1 cellular context compared by ENCODE assay signal in genomic region chr6:19804362-19805145, GRCh38.
TF ChIP-seq lines count a peak whose summit lies in the region.

No MANE protein-coding gene starts in this region.

TF ChIP-seq in HEK293, 187 proteins besides CTCF, POLR2A, EP300 and RAD21 (continued from another document and continues in another):
- peak; percentile 81 for TF ChIP-seq ZBTB44 (tag by site-specific recombination; IDR thresholded peaks at IDR 0.05)
- TF ChIP-seq KLF10 (tag by site-specific recombination; IDR thresholded peaks at IDR 0.05) = peak; percentile 85
- TF ChIP-seq REPIN1 (tag by site-specific recombination; IDR thresholded peaks at IDR 0.05; ENCODE audit: low read depth) = no peak
- TF ChIP-seq ZNF791 (tag by site-specific recombination; IDR thresholded peaks at IDR 0.05) = no peak
- no peak; the same call in 1 of the 2 replicates for TF ChIP-seq ZNF394 (tag by site-specific recombination; IDR thresholded peaks at IDR 0.05; ENCODE audit: borderline replicate concordance)
- no peak for TF ChIP-seq ZNF214 (tag by site-specific recombination; IDR thresholded peaks at IDR 0.05; ENCODE audit: borderline replicate concordance)
- TF ChIP-seq ZSCAN4 (tag by site-specific recombination; IDR thresholded peaks at IDR 0.05) = no peak
- no peak for TF ChIP-seq ZSCAN23 (tag by site-specific recombination; IDR thresholded peaks at IDR 0.05)
- TF ChIP-seq ZNF560 (tag by site-specific recombination; IDR thresholded peaks at IDR 0.05; ENCODE audit: borderline replicate concordance) = no peak
- no peak for TF ChIP-seq ZNF239 (tag by site-specific recombination; IDR thresholded peaks at IDR 0.05)
- TF ChIP-seq ZFHX2 (tag by site-specific recombination; conservative IDR thresholded peaks at IDR 0.05) = peak; percentile 85
- TF ChIP-seq ZNF404 (tag by site-specific recombination; IDR thresholded peaks at IDR 0.05) = no peak
- TF ChIP-seq ZNF658 (tag by site-specific recombination; IDR thresholded peaks at IDR 0.05) = no peak
- TF ChIP-seq ZNF521 (tag by site-specific recombination; IDR thresholded peaks at IDR 0.05) = no peak
- TF ChIP-seq ZNF639 (tag by site-specific recombination; IDR thresholded peaks at IDR 0.05) = no peak
- peak; percentile 72 for TF ChIP-seq ZNF843 (tag by site-specific recombination; IDR thresholded peaks at IDR 0.05)
- TF ChIP-seq HIC1 (tag by site-specific recombination; IDR thresholded peaks at IDR 0.05) = peak; percentile 70; the same call in 1 of the 2 replicates
- no peak for TF ChIP-seq ZNF138 (tag by site-specific recombination; IDR thresholded peaks at IDR 0.05; ENCODE audit: borderline replicate concordance)
- no peak for TF ChIP-seq ZNF776 (tag by site-specific recombination; IDR thresholded peaks at IDR 0.05; ENCODE audit: borderline replicate concordance)
- no peak for TF ChIP-seq ZNF514 (tag by site-specific recombination; IDR thresholded peaks at IDR 0.05)
- TF ChIP-seq ZNF768 (tag by site-specific recombination; IDR thresholded peaks at IDR 0.05) = no peak
- TF ChIP-seq ZNF184 (tag by site-specific recombination; IDR thresholded peaks at IDR 0.05) = no peak
- TF ChIP-seq TSHZ1 (tag by site-specific recombination; IDR thresholded peaks at IDR 0.05; ENCODE audit: borderline replicate concordance) = peak; percentile 62; the same call in 1 of the 2 replicates
- TF ChIP-seq ZNF704 (tag by site-specific recombination; IDR thresholded peaks at IDR 0.05) = no peak
- TF ChIP-seq ZNF175 (tag by site-specific recombination; IDR thresholded peaks at IDR 0.05) = no peak
- TF ChIP-seq ZNF600 (tag by site-specific recombination; IDR thresholded peaks at IDR 0.05) = peak; percentile 79; the same call in 1 of the 2 replicates
- no peak for TF ChIP-seq ZNF19 (tag by site-specific recombination; IDR thresholded peaks at IDR 0.05; ENCODE audit: low read depth)
- no peak for TF ChIP-seq ZNF621 (tag by site-specific recombination; IDR thresholded peaks at IDR 0.05)
- TF ChIP-seq ZFP41 (tag by site-specific recombination; IDR thresholded peaks at IDR 0.05; ENCODE audit: borderline replicate concordance) = no peak
- TF ChIP-seq ZBTB7A (tag by site-specific recombination; IDR thresholded peaks at IDR 0.05; ENCODE audit: low read depth) = no peak
- no peak for TF ChIP-seq ZNF157 (tag by site-specific recombination; IDR thresholded peaks at IDR 0.05)
- TF ChIP-seq PRDM2 (tag by site-specific recombination; IDR thresholded peaks at IDR 0.05; ENCODE audit: borderline replicate concordance) = no peak
- TF ChIP-seq ZNF624 (tag by site-specific recombination; IDR thresholded peaks at IDR 0.05) = no peak
- no peak for TF ChIP-seq ZNF830 (tag by site-specific recombination; IDR thresholded peaks at IDR 0.05; ENCODE audit: low read depth)
- TF ChIP-seq ZNF549 (tag by site-specific recombination; IDR thresholded peaks at IDR 0.05) = no peak
- peak; percentile 62; the same call in 1 of the 2 replicates for TF ChIP-seq KLF8 (tag by site-specific recombination; IDR thresholded peaks at IDR 0.05)
- peak; percentile 36; the same call in 1 of the 2 replicates for TF ChIP-seq ZBTB20 (tag by site-specific recombination; IDR thresholded peaks at IDR 0.05)
- TF ChIP-seq ZNF148 (tag by site-specific recombination; IDR thresholded peaks at IDR 0.05; ENCODE audit: borderline replicate concordance) = no peak
- TF ChIP-seq ZNF362 (tag by site-specific recombination; IDR thresholded peaks at IDR 0.05) = peak; percentile 99
- no peak for TF ChIP-seq ZNF530 (tag by site-specific recombination; IDR thresholded peaks at IDR 0.05; ENCODE audit: low read depth)
- peak; percentile 68 for TF ChIP-seq EGR2 (tag by site-specific recombination; IDR thresholded peaks at IDR 0.05; ENCODE audit: low read depth)
